ENCODE assay signal across 23 cellular contexts in the genomic region with DNA sequence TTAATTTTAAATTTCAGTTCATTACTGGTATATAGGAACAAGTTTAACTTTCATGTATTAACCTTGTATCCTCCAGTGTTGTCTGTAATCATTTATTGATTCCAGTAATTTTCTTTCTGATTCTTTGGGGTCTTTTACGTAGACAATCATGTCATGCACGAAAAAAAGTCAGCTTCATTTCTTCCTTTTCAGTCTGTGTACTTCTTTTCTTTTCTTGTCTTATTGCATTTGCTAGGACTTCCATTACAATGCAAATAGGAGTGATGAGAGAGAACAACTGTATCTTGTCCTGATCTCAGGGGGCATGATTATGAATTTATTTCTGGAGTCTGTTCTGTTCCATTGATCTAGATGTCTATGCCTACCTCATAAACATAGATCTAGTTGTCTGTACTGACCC.
"Had no signal": no experiment of that assay in that cellular context is flagged by ENCODE, and none has a peak within 500 bp of the region (broad histone marks: within the 10 kb centered on the region; RNA-seq: fewer than 3 reads in every experiment).

No MANE protein-coding gene starts in this region.

- H3K9me3 ChIP-seq: pancreas, prostate gland had no signal

- ATAC-seq: mucosa of descending colon; naive thymus-derived CD4-positive, alpha-beta T cell; pancreas; right cardiac atrium; stimulated activated memory B cell treated with anti-CD40 and anti-IgM and Interleukin-4, amounts not matched to agents 10 μg/mL and 1 μg/mL and 100 μg/mL, for 72 hours; stimulated activated naive CD8-positive, alpha-beta T cell treated with anti-CD3 and anti-CD28 coated beads, Interleukin-15, amount 100 ng/mL, for 72 hours had no signal

- FAIRE-seq: islet of Langerhans, pancreas, small intestine had no signal

- H3K4me1 ChIP-seq: pancreas, prostate gland, sigmoid colon, tibial nerve, uterus had no signal

- H3K27ac ChIP-seq: left ventricle myocardium inferior, pancreas, prostate gland, sigmoid colon, spleen, tibial nerve, uterus had no signal

- DNase-seq: hippocampal formation; immature natural killer cell; left ventricle myocardium inferior; midbrain; mucosa of descending colon; naive thymus-derived CD4-positive, alpha-beta T cell; nucleus accumbens; pancreas; posterior cingulate gyrus; retina; right cardiac atrium; sigmoid colon; small intestine; spleen; stimulated activated CD4-positive, alpha-beta T cell treated with anti-CD3 and anti-CD28 coated beads, Interleukin-4, amount 100 ng/mL, for 24 hours; stimulated activated naive CD4-positive, alpha-beta T cell treated with Interleukin-2 at 50 U/mL for 16 hours; stimulated activated naive CD8-positive, alpha-beta T cell treated with anti-CD3 and anti-CD28 coated beads, Interleukin-15, amount 100 ng/mL, for 72 hours; substantia nigra; uterus had no signal

- H3K27me3 ChIP-seq: pancreas, sigmoid colon, spleen, tibial nerve, uterus had no signal

- H3K36me3 ChIP-seq: pancreas, prostate gland, uterus had no signal

- H3K4me3 ChIP-seq: left ventricle myocardium inferior, mucosa of descending colon, pancreas, prostate gland, sigmoid colon, spleen, tibial nerve, uterus had no signal
